Comparison of ENCODE assay signal across 37 cellular contexts in the genomic region with DNA sequence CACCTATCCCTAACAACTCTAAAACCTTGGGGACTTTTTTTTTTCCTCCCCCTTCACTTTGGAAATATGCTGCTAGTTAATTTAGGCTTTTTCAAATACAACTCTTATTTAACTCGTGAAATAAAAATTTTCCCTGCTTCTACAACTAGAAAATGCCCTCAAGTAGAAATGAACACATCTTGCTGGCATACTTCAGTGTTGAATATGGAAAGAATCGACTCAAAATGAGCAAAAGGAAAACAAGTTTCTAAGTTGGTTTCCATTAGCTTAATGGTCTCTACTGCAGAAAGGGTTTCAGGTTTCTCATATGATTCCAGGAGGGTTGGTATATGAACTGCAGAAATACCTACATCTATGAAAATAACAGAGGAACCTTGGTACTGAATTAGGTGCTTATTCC.
"Had no signal": no experiment of that assay in that cellular context is flagged by ENCODE, and none has a peak within 500 bp of the region (broad histone marks: within the 10 kb centered on the region; RNA-seq: fewer than 3 reads in every experiment).

No MANE protein-coding gene starts in this region.

- H3K27me3 ChIP-seq: adrenal gland, body of pancreas, brain microvascular endothelial cell, breast epithelium had no signal

- H3K27ac Mint-ChIP-seq: activated CD4-positive, alpha-beta T cell treated with anti-CD3 and anti-CD28 coated beads for 36 hours; activated CD4-positive, alpha-beta T cell treated with anti-CD3 and anti-CD28 coated beads, Interleukin-2, amount 10 ng/mL, durations not matched to agents 7 days and 5 days; activated CD8-positive, alpha-beta T cell treated with anti-CD3 and anti-CD28 coated beads for 36 hours; activated naive CD4-positive, alpha-beta T cell treated with anti-CD3 and anti-CD28 coated beads for 36 hours; activated naive CD4-positive, alpha-beta T cell treated with anti-CD3 and anti-CD28 coated beads, Interleukin-2, amount 50 U/mL, for 72 hours; activated naive CD8-positive, alpha-beta T cell treated with anti-CD3 and anti-CD28 coated beads for 36 hours; activated T-cell treated with anti-CD3 and anti-CD28 coated beads, Interleukin-2, amount 50 U/mL, for 72 hours; activated T-helper 1 cell treated with anti-CD3 and anti-CD28 coated beads, Interleukin-12 subunit alpha, Interleukin-12 subunit beta, Interleukin-2, Interleukin-4 antibody, amounts not matched to agents 30 ng/mL and 10 ng/mL and 1 ng/mL, durations not matched to agents 14 hours and 24 hours and 36 hours; activated T-helper 17 cell treated with anti-CD3 and anti-CD28 coated beads, Interleukin-2, amount 50 U/mL, for 72 hours; T-helper 1 cell treated with Interleukin-12 subunit alpha and Interleukin-12 subunit beta and Interleukin-4 antibody, amounts not matched to agents 30 μg/mL and 1 μg/mL, for 36 hours; T-helper 2 cell treated with Interferon-gamma antibody and Interleukin-4, amounts not matched to agents 5 μg/mL and 100 μg/mL, for 36 hours had no signal

- H3K36me3 Mint-ChIP-seq: activated naive CD4-positive, alpha-beta T cell treated with anti-CD3 and anti-CD28 coated beads, Interleukin-2, amount 50 U/mL, for 72 hours; activated naive CD8-positive, alpha-beta T cell treated with anti-CD3 and anti-CD28 coated beads for 36 hours had no signal

- H3K27ac ChIP-seq: adrenal gland, body of pancreas, brain microvascular endothelial cell, breast epithelium, VCaP had no signal

- ATAC-seq: activated CD4-positive, alpha-beta T cell treated with anti-CD3 and anti-CD28 coated beads for 36 hours; activated CD4-positive, CD25-positive, alpha-beta regulatory T cell treated with anti-CD3 and anti-CD28 coated beads, Interleukin-2, amount 50 U/mL, for 24 hours; activated CD8-positive, alpha-beta T cell treated with anti-CD3 and anti-CD28 coated beads for 36 hours; activated naive CD4-positive, alpha-beta T cell treated with anti-CD3 and anti-CD28 coated beads, Interleukin-2, amount 50 U/mL, for 72 hours; activated T-cell treated with anti-CD3 and anti-CD28 coated beads, Interleukin-2, amount 50 U/mL, for 4 hours; activated T-cell treated with anti-CD3 and anti-CD28 coated beads, Interleukin-2, amount 50 U/mL, for 72 hours; activated T-helper 17 cell treated with anti-CD3 and anti-CD28 coated beads, Interleukin-2, amount 50 U/mL, for 72 hours; body of pancreas had no signal

- DNase-seq: activated CD4-positive, alpha-beta T cell treated with anti-CD3 and anti-CD28 coated beads for 1 hour; activated CD4-positive, alpha-beta T cell treated with anti-CD3 and anti-CD28 coated beads for 36 hours; activated CD4-positive, alpha-beta T cell treated with anti-CD3 and anti-CD28 coated beads for 48 hours; activated CD4-positive, alpha-beta T cell treated with anti-CD3 and anti-CD28 coated beads, Interleukin-2, amount 10 ng/mL, durations not matched to agents 7 days and 5 days; activated CD4-positive, alpha-beta T cell treated with anti-CD3 and anti-CD28 coated beads, Interleukin-2, amount 50 U/mL, for 48 hours; activated CD4-positive, CD25-positive, alpha-beta regulatory T cell; activated CD8-positive, alpha-beta memory T cell treated with anti-CD3 and anti-CD28 coated beads, Interleukin-2, amount 50 U/mL, for 4 hours; activated CD8-positive, alpha-beta T cell treated with anti-CD3 and anti-CD28 coated beads for 36 hours; activated effector memory CD4-positive, alpha-beta T cell treated with anti-CD3 and anti-CD28 coated beads, Interleukin-2, amount 50 U/mL, for 16 hours; activated gamma-delta T cell treated with Interleukin-2 at 50 U/mL for 16 hours; activated naive CD4-positive, alpha-beta T cell; activated naive CD4-positive, alpha-beta T cell treated with anti-CD3 and anti-CD28 coated beads for 36 hours; activated naive CD4-positive, alpha-beta T cell treated with anti-CD3 and anti-CD28 coated beads, Interleukin-2, amount 50 U/mL, for 16 hours; activated naive CD8-positive, alpha-beta T cell treated with anti-CD3 and anti-CD28 coated beads for 36 hours; activated T-cell treated with anti-CD3 and anti-CD28 coated beads for 4 hours; activated T-cell treated with anti-CD3 and anti-CD28 coated beads, Interleukin-2, amount 50 U/mL, for 1 hour; activated T-cell treated with anti-CD3 and anti-CD28 coated beads, Interleukin-2, amount 50 U/mL, for 4 hours; activated T-cell treated with anti-CD3 and anti-CD28 coated beads, Interleukin-2, amount 50 U/mL, for 72 hours; adrenal gland; amniotic stem cell; aorta; body of pancreas; brain microvascular endothelial cell; central memory CD4-positive, alpha-beta T cell; T-helper 2 cell; T-helper 9 cell had no signal

- H3K4me3 ChIP-seq: adrenal gland, body of pancreas, breast epithelium had no signal

- H3K4me3 Mint-ChIP-seq: activated CD4-positive, alpha-beta T cell treated with anti-CD3 and anti-CD28 coated beads for 36 hours; activated CD4-positive, alpha-beta T cell treated with anti-CD3 and anti-CD28 coated beads, Interleukin-2, amount 10 ng/mL, durations not matched to agents 7 days and 5 days; activated CD8-positive, alpha-beta T cell treated with anti-CD3 and anti-CD28 coated beads for 36 hours; activated naive CD4-positive, alpha-beta T cell treated with anti-CD3 and anti-CD28 coated beads for 36 hours; activated naive CD8-positive, alpha-beta T cell treated with anti-CD3 and anti-CD28 coated beads for 36 hours; activated T-cell treated with anti-CD3 and anti-CD28 coated beads, Interleukin-2, amount 50 U/mL, for 4 hours; activated T-cell treated with anti-CD3 and anti-CD28 coated beads, Interleukin-2, amount 50 U/mL, for 72 hours; activated T-helper 1 cell treated with anti-CD3 and anti-CD28 coated beads, Interleukin-12 subunit alpha, Interleukin-12 subunit beta, Interleukin-2, Interleukin-4 antibody, amounts not matched to agents 30 ng/mL and 10 ng/mL and 1 ng/mL, durations not matched to agents 14 hours and 24 hours and 36 hours; activated T-helper 17 cell treated with anti-CD3 and anti-CD28 coated beads, Interleukin-2, amount 50 U/mL, for 72 hours; T-helper 1 cell treated with Interleukin-12 subunit alpha and Interleukin-12 subunit beta and Interleukin-4 antibody, amounts not matched to agents 30 μg/mL and 1 μg/mL, for 36 hours; T-helper 2 cell treated with Interferon-gamma antibody and Interleukin-4, amounts not matched to agents 5 μg/mL and 100 μg/mL, for 36 hours had no signal

- H3K9me3 Mint-ChIP-seq: activated CD4-positive, alpha-beta T cell treated with anti-CD3 and anti-CD28 coated beads, Interleukin-2, amount 10 ng/mL, durations not matched to agents 7 days and 5 days; activated CD8-positive, alpha-beta T cell treated with anti-CD3 and anti-CD28 coated beads for 36 hours; activated naive CD8-positive, alpha-beta T cell treated with anti-CD3 and anti-CD28 coated beads for 36 hours; activated T-helper 1 cell treated with anti-CD3 and anti-CD28 coated beads, Interleukin-12 subunit alpha, Interleukin-12 subunit beta, Interleukin-2, Interleukin-4 antibody, amounts not matched to agents 30 ng/mL and 10 ng/mL and 1 ng/mL, durations not matched to agents 14 hours and 24 hours and 36 hours; T-helper 1 cell treated with Interleukin-12 subunit alpha and Interleukin-12 subunit beta and Interleukin-4 antibody, amounts not matched to agents 30 μg/mL and 1 μg/mL, for 36 hours; T-helper 2 cell treated with Interferon-gamma antibody and Interleukin-4, amounts not matched to agents 5 μg/mL and 100 μg/mL, for 36 hours had no signal

- FAIRE-seq: astrocyte, colon, TTC549 had no signal

- H3K9me3 ChIP-seq: adrenal gland, body of pancreas, breast epithelium had no signal

- H3K27me3 Mint-ChIP-seq: activated CD4-positive, alpha-beta T cell treated with anti-CD3 and anti-CD28 coated beads for 36 hours; activated CD4-positive, alpha-beta T cell treated with anti-CD3 and anti-CD28 coated beads, Interleukin-2, amount 10 ng/mL, durations not matched to agents 7 days and 5 days; activated naive CD8-positive, alpha-beta T cell treated with anti-CD3 and anti-CD28 coated beads for 36 hours; activated T-helper 17 cell treated with anti-CD3 and anti-CD28 coated beads, Interleukin-2, amount 50 U/mL, for 72 hours had no signal

- H3K4me1 Mint-ChIP-seq: activated CD4-positive, alpha-beta T cell treated with anti-CD3 and anti-CD28 coated beads for 36 hours; activated CD4-positive, alpha-beta T cell treated with anti-CD3 and anti-CD28 coated beads, Interleukin-2, amount 10 ng/mL, durations not matched to agents 7 days and 5 days; activated naive CD8-positive, alpha-beta T cell treated with anti-CD3 and anti-CD28 coated beads for 36 hours; activated T-helper 17 cell treated with anti-CD3 and anti-CD28 coated beads, Interleukin-2, amount 50 U/mL, for 72 hours had no signal

- H3K36me3 ChIP-seq: adrenal gland, brain microvascular endothelial cell, breast epithelium had no signal

- H3K4me1 ChIP-seq: adrenal gland, body of pancreas, breast epithelium had no signal
